Comparison of ENCODE assay signal across 8 cellular contexts in the genomic region with DNA sequence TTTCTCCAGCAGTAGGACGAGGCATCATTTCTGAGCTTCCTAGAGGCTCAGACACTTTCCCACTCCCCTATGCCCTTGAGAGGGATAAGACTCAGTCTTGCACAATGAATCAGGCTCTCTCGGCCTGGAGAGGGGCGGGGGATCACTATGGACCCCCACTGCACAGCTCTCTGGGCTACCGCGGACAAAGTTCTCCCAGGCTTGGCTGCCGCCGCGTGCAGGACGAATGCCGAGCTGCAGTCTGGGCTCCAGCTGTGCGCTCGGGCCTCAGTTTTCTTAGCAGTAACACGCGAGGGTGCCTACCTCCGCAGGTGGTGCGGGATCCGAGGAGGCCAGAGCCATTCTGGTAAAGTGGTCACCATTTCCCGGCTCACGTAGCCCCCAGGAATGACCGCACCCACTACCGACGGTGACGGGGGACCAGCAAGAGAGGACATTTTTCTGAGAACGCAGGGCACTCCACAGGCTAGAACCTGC. TPM values are rescaled to one million over a fixed set of nuclear protein-coding genes. Genes with fewer than 3 reads are reported as not detected.
DNase-seq lines count a peak whose midpoint lies in the region; ATAC-seq and TF ChIP-seq lines count a peak whose summit lies in the region.

No MANE protein-coding gene starts in this region.

- intact Hi-C loops in OCI-LY7 (cut with micrococcal nuclease; ENCODE audit: unreplicated experiment) (no loop called here), esophagus muscularis mucosa (cut with DNase I) (no loop called here)

- TF ChIP-seq POLR2A in esophagus muscularis mucosa (IDR thresholded peaks at IDR 0.05; ENCODE audit: low read depth), result no peak

- peak overlapping the region; percentile 97 for H2AFZ ChIP-seq in OCI-LY7 (ENCODE audit: low read length)

- ATAC-seq in GM21723 (IDR thresholded peaks at IDR 0.05; ENCODE audit: unreplicated experiment) (no peak), HG02623 (IDR thresholded peaks at IDR 0.05; ENCODE audit: unreplicated experiment) (no peak)

- CTCF ChIA-PET in OCI-LY7 (lab: Charles Lee; ENCODE audit: unreplicated experiment), result no interaction called here

- H3K9me3 ChIP-seq in OCI-LY7 (ENCODE audit: low read length), result no peaks in the 10 kb centered on the region
- no peaks in the 10 kb centered on the region for H3K9me3 ChIP-seq in esophagus muscularis mucosa
- H3K9me3 ChIP-seq in neutrophil, result no peaks in the 10 kb centered on the region

- no peak for TF ChIP-seq EP300 in esophagus muscularis mucosa (IDR thresholded peaks at IDR 0.05)

- H3K79me2 ChIP-seq in OCI-LY7 (ENCODE audit: insufficient read depth, low read depth, low read length), result no peaks in the 10 kb centered on the region

- POLR2A ChIA-PET in OCI-LY7 (lab: Charles Lee), result interaction anchor here (0.7 to 1.3 kb wide), 2 partner anchors 48 to 478 kb away, joined by 3 to 4 read pairs; no protein-coding TSS in a partner anchor

- H3K27me3 ChIP-seq in esophagus muscularis mucosa (no peaks in the 10 kb centered on the region), neutrophil (peaks cover 86% of the 10 kb centered on the region)

- no peaks in the 10 kb centered on the region for H3K36me3 ChIP-seq in OCI-LY7 (ENCODE audit: insufficient read depth, low read length)
- H3K36me3 ChIP-seq in esophagus muscularis mucosa, result no peaks in the 10 kb centered on the region
- no peaks in the 10 kb centered on the region for H3K36me3 ChIP-seq in neutrophil

- H3K27ac ChIP-seq in OCI-LY7 (ENCODE audit: low read depth, low read length, poor library complexity, severe bottlenecking), result no peak overlapping the region
- H3K27ac ChIP-seq in esophagus muscularis mucosa (replicated peaks in 1 of 4), result peak overlapping the region; percentile 78 to 87 (median 80)
- peak overlapping the region; percentile 13 for H3K27ac ChIP-seq in neutrophil

- BruUV-seq in OCI-LY7 (replicated peaks; lab: Mats Ljungman, UMichigan), result no TSS peak

- H3K4me2 ChIP-seq in OCI-LY7 (ENCODE audit: low read length), result peak overlapping the region; percentile 83

- DNase-seq in D341Med (ENCODE audit: low spot score) (peak; percentile 31), OCI-LY7 (ENCODE audit: low spot score) (peak; percentile 21), esophagus muscularis mucosa (ENCODE audit: extremely low spot score) (no peak), SW480 (ENCODE audit: low spot score) (no peak)
- no peak for DNase-seq in stimulated activated naive CD4-positive, alpha-beta T cell treated with Interleukin-2 at 50 U/mL for 16 hours (lab: John Stamatoyannopoulos, UW)

- WGBS in esophagus muscularis mucosa, result 53% methylated on average over 2 of the region's 24 CpGs

- H3K9me2 ChIP-seq in OCI-LY7 (ENCODE audit: insufficient read depth, low read length), result no peaks in the 10 kb centered on the region

- no peaks in the 10 kb centered on the region for H4K20me1 ChIP-seq in OCI-LY7 (ENCODE audit: insufficient read depth, low read length)

- H3K4me3 ChIP-seq in OCI-LY7 (ENCODE audit: low read depth, low read length, poor library complexity, severe bottlenecking) (peak overlapping the region; percentile 61), esophagus muscularis mucosa (peak overlapping the region; percentile 59 to 72 (median 65)), neutrophil (ENCODE audit: low read depth in 1 of 2, low read length in 1 of 2) (peak overlapping the region; percentile 57 to 80)

- TF ChIP-seq CTCF in OCI-LY7 (conservative IDR thresholded peaks at IDR 0.05; ENCODE audit: low read length) (no peak), esophagus muscularis mucosa (IDR thresholded peaks at IDR 0.05) (no peak), neutrophil (IDR thresholded peaks at IDR 0.05) (no peak)

- peaks cover 38% of the 10 kb centered on the region for H3K4me1 ChIP-seq in OCI-LY7 (ENCODE audit: insufficient read depth, low read length, poor library complexity, severe bottlenecking)
- H3K4me1 ChIP-seq in esophagus muscularis mucosa, result peaks cover 25 to 64% (median 55%) of the 10 kb centered on the region in 4 donors
- peaks cover 33 to 41% of the 10 kb centered on the region in 2 experiments for H3K4me1 ChIP-seq in neutrophil (ENCODE audit: control insufficient read depth in 1 of 2, insufficient read depth in 1 of 2, low read depth in 1 of 2, low read length in 1 of 2)

RNA-seq across cellular contexts. Expression of gene MYORG, which starts 3.4 kb away (rescaled TPM):
- total RNA-seq in OCI-LY7 (2014; rRNA removed; shearing (Covaris generic)), result 0.98 and 1.0 TPM in 2 replicates
- total RNA-seq in OCI-LY7 (2022), result 3.9 and 4.0 TPM in 2 replicates
- 10 to 100 TPM in 2 of 4 donors, 1 to 10 TPM in 2; 7.8 to 27.2 (median 15.4) TPM for total RNA-seq in esophagus muscularis mucosa

RNA-seq across cellular contexts. Expression of gene NUDT2, which starts 50.7 kb away (rescaled TPM):
- 23.8 and 27.7 TPM in 2 replicates for total RNA-seq in OCI-LY7 (2014; rRNA removed; shearing (Covaris generic))
- 26.7 and 28.0 TPM in 2 replicates for total RNA-seq in OCI-LY7 (2022)
- total RNA-seq in esophagus muscularis mucosa, result 10 to 100 TPM; 15.0 to 45.3 (median 23.0) TPM

RNA-seq across cellular contexts. Expression of gene KIF24, which starts 51.0 kb away (rescaled TPM):
- 16.3 and 19.4 TPM in 2 replicates for total RNA-seq in OCI-LY7 (2014; rRNA removed; shearing (Covaris generic))
- total RNA-seq in OCI-LY7 (2022), result 13.9 and 15.8 TPM in 2 replicates
- total RNA-seq in esophagus muscularis mucosa, result 1 to 10 TPM in 1 of 4 donors, under 1 TPM in 3; 0.42 to 1.5 (median 0.62) TPM

Comparison
In these comparisons a context has a peak if more than half of its experiments do, and no peak if none do; other contexts are left out.
1. DNase-seq: peak in D341Med (single experiment) and OCI-LY7 (single experiment); none in esophagus muscularis mucosa (single experiment), stimulated activated naive CD4-positive, alpha-beta T cell treated with Interleukin-2 at 50 U/mL for 16 hours (single experiment) and SW480 (single experiment).
2. RNA of gene KIF24, which starts 51.0 kb away (total RNA-seq): 13.9 to 19.4 TPM in OCI-LY7; 0.42 to 1.5 TPM in esophagus muscularis mucosa; every median in the first group is over 4 times any median in the second.
3. Peak in every context shown above with its lines, with median percentiles within 50 percentile points of each other: H3K4me3 ChIP-seq.